12 cellular contexts compared by ENCODE assay signal in the genomic region with DNA sequence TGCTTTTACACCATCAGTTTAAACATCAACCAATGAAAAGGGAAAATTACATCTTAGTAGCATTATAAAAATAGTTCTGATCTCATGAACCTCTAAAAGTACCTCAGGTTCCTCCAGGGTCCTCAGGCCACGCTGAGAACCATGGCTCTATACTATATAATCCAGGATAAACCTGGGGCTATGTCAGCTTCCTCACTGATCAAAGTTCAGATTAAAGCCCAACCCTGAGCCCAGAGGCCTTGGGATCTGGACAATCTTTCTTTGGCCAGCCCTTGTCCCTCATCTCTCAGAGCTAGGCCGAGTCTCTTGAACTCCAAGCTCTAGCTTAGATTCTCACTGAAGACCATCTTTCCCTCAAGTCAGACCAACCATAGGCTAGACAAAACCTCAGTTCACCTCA.
"Had no signal": no experiment of that assay in that cellular context is flagged by ENCODE, and none has a peak within 500 bp of the region (broad histone marks: within the 10 kb centered on the region; RNA-seq: fewer than 3 reads in every experiment).

No MANE protein-coding gene starts in this region.

- ATAC-seq: activated CD4-positive, CD25-positive, alpha-beta regulatory T cell treated with anti-CD3 and anti-CD28 coated beads, Interleukin-2, amount 50 U/mL, for 24 hours; activated T-cell treated with anti-CD3 and anti-CD28 coated beads, Interleukin-2, amount 50 U/mL, for 4 hours; naive thymus-derived CD8-positive, alpha-beta T cell had no signal

- H3K27me3 ChIP-seq: sigmoid colon, uterus had no signal

- H3K4me1 ChIP-seq: sigmoid colon, uterus had no signal

- H3K36me3 ChIP-seq: sigmoid colon, uterus had no signal

- H3K4me3 ChIP-seq: lung, sigmoid colon, uterus had no signal

- DNase-seq: activated CD4-positive, alpha-beta T cell treated with anti-CD3 and anti-CD28 coated beads, Interleukin-2, amount 50 U/mL, for 48 hours; activated effector memory CD4-positive, alpha-beta T cell treated with anti-CD3 and anti-CD28 coated beads, Interleukin-2, amount 50 U/mL, for 16 hours; activated T-cell treated with anti-CD3 and anti-CD28 coated beads, Interleukin-2, amount 50 U/mL, for 4 hours; erythroblast; glutamatergic neuron; naive thymus-derived CD8-positive, alpha-beta T cell; sigmoid colon; stimulated activated CD4-positive, alpha-beta T cell treated with anti-CD3 and anti-CD28 coated beads, Interleukin-12 subunit alpha, Interleukin-12 subunit beta, amount 100 ng/mL, for 4 hours; stimulated activated naive CD4-positive, alpha-beta T cell had no signal

- H3K9me3 ChIP-seq: sigmoid colon, uterus had no signal
